Comparison of ENCODE assay signal across 11 cellular contexts in the genomic region with DNA sequence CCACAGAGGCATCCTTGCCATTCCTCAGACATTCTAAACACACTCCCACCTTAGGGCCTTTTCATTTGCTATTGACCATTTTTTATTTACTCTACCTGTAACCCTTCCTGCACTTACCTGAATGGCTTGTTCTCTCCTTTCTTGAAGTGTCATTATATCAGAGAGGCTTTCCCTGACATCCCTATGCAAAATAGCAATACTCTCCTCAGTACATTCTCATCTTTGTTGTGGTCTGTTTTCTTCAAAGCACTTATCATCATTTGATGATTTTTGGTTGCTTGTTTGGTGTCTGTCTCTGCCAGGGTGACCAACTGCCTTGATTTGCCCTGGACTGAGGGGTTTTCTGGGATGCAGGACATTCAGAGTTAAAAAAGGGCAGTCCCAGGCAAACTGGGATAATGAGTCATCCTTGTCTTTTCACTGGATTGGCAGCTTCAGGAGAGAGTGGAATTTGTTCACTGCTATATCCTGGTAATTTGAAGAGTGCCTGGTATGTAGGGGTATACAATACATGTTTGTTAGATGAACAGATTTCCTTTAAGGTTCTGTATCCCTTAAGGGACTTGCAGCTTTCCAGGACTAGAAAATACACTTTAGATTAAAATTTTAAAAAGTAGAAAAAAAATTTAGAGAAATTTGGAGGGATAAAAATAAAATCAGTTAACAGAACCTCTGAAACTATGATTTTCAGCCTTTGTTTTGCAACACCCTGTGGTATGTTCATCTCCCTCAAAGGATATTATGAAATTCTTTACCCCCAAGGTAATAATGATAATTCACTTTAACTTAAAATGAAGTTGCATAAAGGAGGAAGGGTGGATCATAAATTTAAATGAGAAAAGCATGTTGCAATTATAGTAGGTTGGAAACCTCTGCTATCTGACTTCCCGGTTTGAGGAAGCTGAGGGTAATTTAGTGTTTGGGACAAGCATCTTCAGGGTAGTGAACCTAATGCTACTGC.
DNase-seq lines count a peak whose midpoint lies in the region; TF ChIP-seq lines count a peak whose summit lies in the region.
"Had no signal": no experiment of that assay in that cellular context is flagged by ENCODE, and none has a peak within 500 bp of the region (broad histone marks: within the 10 kb centered on the region; RNA-seq: fewer than 3 reads in every experiment).

No MANE protein-coding gene starts in this region.

- no peaks in the 10 kb centered on the region for H3K27me3 ChIP-seq in neutrophil

- H3K36me3 ChIP-seq in neutrophil, result no peaks in the 10 kb centered on the region

- peak; percentile 27 for DNase-seq in ELF-1 (ENCODE audit: low read depth, low spot score)
- DNase-seq in NOMO-1 (lab: John Stamatoyannopoulos, UW; ENCODE audit: unreplicated experiment in 2 of 2), result peak; percentile 68 to 98
- peak; percentile 19 for DNase-seq in dedifferentiated amniotic fluid mesenchymal stem cell (ENCODE audit: extremely low spot score)
- no peak for DNase-seq in NCI-H1105 treated with DMSO at 0.1 percent for 48 hours (lab: John Stamatoyannopoulos, UW)
- no peak for DNase-seq in NCI-H524 treated with DMSO at 0.1 percent for 48 hours (lab: John Stamatoyannopoulos, UW)
- no peak for DNase-seq in GM19238 (ENCODE audit: insufficient read length, low spot score)
- DNase-seq in activated T-cell treated with anti-CD3 and anti-CD28 coated beads, Interleukin-2, amount 50 U/mL, for 1 hour, result no peak
- DNase-seq: activated CD8-positive, alpha-beta memory T cell treated with anti-CD3 and anti-CD28 coated beads, Interleukin-2, amount 10 ng/mL, durations not matched to agents 7 days and 5 days; effector CD8-positive, alpha-beta T cell; NK-92 treated with Interleukin-12 subunit alpha and Interleukin-12 subunit beta, amount 100 ng/mL, for 24 hours had no signal

- no peaks in the 10 kb centered on the region for H3K9me3 ChIP-seq in neutrophil

- H3K4me1 ChIP-seq in neutrophil (ENCODE audit: control insufficient read depth in 1 of 2, insufficient read depth in 1 of 2, low read depth in 1 of 2, low read length in 1 of 2), result peaks cover 17 to 18% of the 10 kb centered on the region in 2 experiments

- TF ChIP-seq CTCF in neutrophil (IDR thresholded peaks at IDR 0.05), result no peak

- H3K4me3 ChIP-seq in neutrophil (ENCODE audit: low read depth in 1 of 2, low read length in 1 of 2), result no peak overlapping the region

- peak overlapping the region; percentile 58 for H3K27ac ChIP-seq in neutrophil

Comparison
In these comparisons a context has a peak if more than half of its experiments do, and no peak if none do; other contexts are left out.
1. DNase-seq: peak in ELF-1 (single experiment), NOMO-1 (2 of 2) and dedifferentiated amniotic fluid mesenchymal stem cell (single experiment); none in NCI-H1105 treated with DMSO at 0.1 percent for 48 hours (single experiment), NCI-H524 treated with DMSO at 0.1 percent for 48 hours (single experiment), GM19238 (single experiment) and activated T-cell treated with anti-CD3 and anti-CD28 coated beads, Interleukin-2, amount 50 U/mL, for 1 hour (single experiment).